In genomic region chr3:52317178-52317577, GRCh38 we compare ENCODE assay signal across 9 cellular contexts. TPM values are rescaled to one million over a fixed set of nuclear protein-coding genes. Genes with fewer than 3 reads are reported as not detected.
DNase-seq lines count a peak whose midpoint lies in the region; ATAC-seq and TF ChIP-seq lines count a peak whose summit lies in the region.
"Had no signal": no experiment of that assay in that cellular context is flagged by ENCODE, and none has a peak within 500 bp of the region (broad histone marks: within the 10 kb centered on the region; RNA-seq: fewer than 3 reads in every experiment).

No MANE protein-coding gene starts in this region.

- peaks cover 8% of the 10 kb centered on the region for H3K27me3 Mint-ChIP-seq in glutamatergic neuron (ENCODE audit: unreplicated experiment)

- ATAC-seq in GM18861 (IDR thresholded peaks at IDR 0.05; ENCODE audit: unreplicated experiment): no peak

- H3K9me3 Mint-ChIP-seq in glutamatergic neuron (ENCODE audit: unreplicated experiment): peaks cover 18% of the 10 kb centered on the region

- peak overlapping the region; percentile 99 for H3K27ac Mint-ChIP-seq in glutamatergic neuron (ENCODE audit: unreplicated experiment)

- DNase-seq in EH (ENCODE audit: low read depth) (peak; percentile 15), SHP77 treated with DMSO at 0.1 percent for 48 hours (lab: John Stamatoyannopoulos, UW) (peak; percentile 39), glutamatergic neuron (no peak), posterior vena cava (ENCODE audit: low spot score) (peak; percentile 60), NCI-H524 treated with DMSO at 0.1 percent for 48 hours (lab: John Stamatoyannopoulos, UW) (no peak), posterior cingulate gyrus (no peak), amniotic stem cell (lab: John Stamatoyannopoulos, UW) (no peak)
- DNase-seq: NCI-H187 treated with DMSO at 0.1 percent for 48 hours had no signal

- peaks cover 35% of the 10 kb centered on the region for H3K4me1 Mint-ChIP-seq in glutamatergic neuron (ENCODE audit: low read depth, unreplicated experiment)

- intact Hi-C loops in posterior vena cava (cut with DNase I) (no loop called here), posterior cingulate gyrus (cut with DNase I) (no loop called here)

- no peaks in the 10 kb centered on the region for H3K36me3 Mint-ChIP-seq in glutamatergic neuron (ENCODE audit: unreplicated experiment)

- TF ChIP-seq CTCF in glutamatergic neuron (IDR thresholded peaks at IDR 0.05; ENCODE audit: partially characterized antibody, unreplicated experiment): no peak

- H3K4me3 Mint-ChIP-seq in glutamatergic neuron (ENCODE audit: unreplicated experiment): peak overlapping the region; percentile 76

RNA-seq across cellular contexts. Expression of gene DNAH1, which starts 1.1 kb away (rescaled TPM):
- total RNA-seq in glutamatergic neuron (ENCODE audit: unreplicated experiment): 8.9 TPM
- total RNA-seq in posterior vena cava: 1 to 10 TPM; 7.2 to 9.4 TPM

RNA-seq across cellular contexts. Expression of gene GLYCTK, which starts 29.6 kb away (rescaled TPM):
- total RNA-seq in glutamatergic neuron (ENCODE audit: unreplicated experiment) (7.5 TPM), posterior vena cava (1 to 10 TPM; 6.8 to 8.7 TPM)

RNA-seq across cellular contexts. Expression of gene WDR82, which starts 38.7 kb away (rescaled TPM):
- total RNA-seq in glutamatergic neuron (ENCODE audit: unreplicated experiment): 118 TPM
- 10 to 100 TPM; 58.4 to 72.6 TPM for total RNA-seq in posterior vena cava

Comparison
In these comparisons a context has a peak if more than half of its experiments do, and no peak if none do; other contexts are left out.
1. DNase-seq: peak in EH (single experiment), SHP77 treated with DMSO at 0.1 percent for 48 hours (single experiment) and posterior vena cava (single experiment); none in glutamatergic neuron (single experiment), NCI-H524 treated with DMSO at 0.1 percent for 48 hours (single experiment), posterior cingulate gyrus (0 of 10) and amniotic stem cell (single experiment).